In the genomic region with DNA sequence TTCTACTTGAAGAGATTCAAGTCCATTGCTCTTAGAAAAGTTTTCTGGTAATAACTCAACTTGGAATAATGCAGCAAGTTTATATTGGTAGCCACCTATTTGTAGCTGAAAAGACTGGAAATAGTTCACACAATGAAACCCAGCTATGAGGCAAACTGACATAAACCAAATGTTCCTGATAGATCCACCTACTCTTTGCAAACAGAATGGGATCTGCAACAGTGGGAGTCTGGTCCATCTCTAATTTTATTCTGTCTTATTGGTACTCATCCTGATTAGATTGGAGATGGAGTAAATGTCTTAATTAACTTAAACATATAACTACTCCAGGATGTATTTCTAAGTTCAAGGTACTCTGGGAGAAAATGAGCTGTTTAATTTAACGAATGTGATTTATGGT, we compare ENCODE assay signal across 3 cellular contexts.
"Had no signal": no experiment of that assay in that cellular context is flagged by ENCODE, and none has a peak within 500 bp of the region (broad histone marks: within the 10 kb centered on the region; RNA-seq: fewer than 3 reads in every experiment).

No MANE protein-coding gene starts in this region.

- H3K4me3 ChIP-seq: GM12878 had no signal

- DNase-seq: GDM1, GF-D8 had no signal
